Comparison of ENCODE assay signal across 10 cellular contexts in the genomic region with DNA sequence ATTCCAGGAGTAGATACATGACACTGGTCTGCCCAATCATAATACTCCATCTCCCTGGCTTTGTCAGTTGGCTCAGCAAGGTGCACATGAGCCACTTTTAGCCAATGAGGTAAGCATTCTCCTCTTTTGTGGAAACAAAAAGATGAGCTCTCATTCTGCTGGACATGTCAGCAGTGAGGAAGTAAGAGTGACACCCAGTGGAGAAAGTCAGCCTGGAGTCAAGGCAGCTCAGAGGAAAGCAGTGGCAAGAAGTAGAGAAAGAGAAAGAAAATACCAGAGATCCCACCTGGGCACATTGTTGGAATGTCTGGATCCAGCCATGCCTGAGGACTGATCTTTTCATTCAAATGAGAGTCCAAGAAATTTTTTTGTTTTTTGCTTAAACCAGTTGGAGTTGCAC.
DNase-seq lines count a peak whose midpoint lies in the region; ATAC-seq and TF ChIP-seq lines count a peak whose summit lies in the region.
"Had no signal": no experiment of that assay in that cellular context is flagged by ENCODE, and none has a peak within 500 bp of the region (broad histone marks: within the 10 kb centered on the region; RNA-seq: fewer than 3 reads in every experiment).

No MANE protein-coding gene starts in this region.

- peaks cover 19% of the 10 kb centered on the region for H3K27me3 Mint-ChIP-seq in activated CD8-positive, alpha-beta memory T cell treated with anti-CD3 and anti-CD28 coated beads, Interleukin-2, amount 10 ng/mL, durations not matched to agents 7 days and 5 days

- H3K27me3 ChIP-seq in body of pancreas: no peaks in the 10 kb centered on the region
- H3K27me3 ChIP-seq: BLaER1 treated with 17β-estradiol and CSF1 and Interleukin-3, amounts not matched to agents 10 nM and 100 nM had no signal

- H3K4me3 ChIP-seq in body of pancreas: no peak overlapping the region
- H3K4me3 ChIP-seq in retinal pigment epithelial cell (ENCODE audit: low read length): no peak overlapping the region
- H3K4me3 ChIP-seq: BLaER1 treated with 17β-estradiol and CSF1 and Interleukin-3, amounts not matched to agents 10 nM and 100 nM had no signal

- TF ChIP-seq CTCF in body of pancreas (IDR thresholded peaks at IDR 0.05): peak in 4 of 7 experiments; percentile 16 to 48 (median 32)
- peak; percentile 6 for TF ChIP-seq CTCF in retinal pigment epithelial cell (conservative IDR thresholded peaks at IDR 0.05; ENCODE audit: low read depth, low read length)

- H3K36me3 Mint-ChIP-seq in activated CD8-positive, alpha-beta memory T cell treated with anti-CD3 and anti-CD28 coated beads, Interleukin-2, amount 10 ng/mL, durations not matched to agents 7 days and 5 days: no peaks in the 10 kb centered on the region

- H3K9me3 Mint-ChIP-seq in activated CD8-positive, alpha-beta memory T cell treated with anti-CD3 and anti-CD28 coated beads, Interleukin-2, amount 10 ng/mL, durations not matched to agents 7 days and 5 days (ENCODE audit: low read depth): no peaks in the 10 kb centered on the region

- ATAC-seq in activated CD8-positive, alpha-beta memory T cell treated with anti-CD3 and anti-CD28 coated beads, Interleukin-2, amount 10 ng/mL, durations not matched to agents 7 days and 5 days: peak; percentile 57
- ATAC-seq in body of pancreas (no peak), HG03521 (IDR thresholded peaks at IDR 0.05; ENCODE audit: unreplicated experiment) (no peak)

- no peak overlapping the region for H3K4me3 Mint-ChIP-seq in activated CD8-positive, alpha-beta memory T cell treated with anti-CD3 and anti-CD28 coated beads, Interleukin-2, amount 10 ng/mL, durations not matched to agents 7 days and 5 days

- TF ChIP-seq POLR2A in body of pancreas (IDR thresholded peaks at IDR 0.05): no peak

- no peaks in the 10 kb centered on the region for H3K36me3 ChIP-seq in body of pancreas (replicated peaks in 1 of 2; ENCODE audit: insufficient read depth in 1 of 2, low read depth in 2 of 2)
- H3K36me3 ChIP-seq: BLaER1 treated with 17β-estradiol and CSF1 and Interleukin-3, amounts not matched to agents 10 nM and 100 nM had no signal

- peaks cover 6% of the 10 kb centered on the region for H3K4me1 Mint-ChIP-seq in activated CD8-positive, alpha-beta memory T cell treated with anti-CD3 and anti-CD28 coated beads, Interleukin-2, amount 10 ng/mL, durations not matched to agents 7 days and 5 days

- no peaks in the 10 kb centered on the region for H3K4me1 ChIP-seq in body of pancreas
- H3K4me1 ChIP-seq: BLaER1 treated with 17β-estradiol and CSF1 and Interleukin-3, amounts not matched to agents 10 nM and 100 nM had no signal

- no peaks in the 10 kb centered on the region for H3K9me3 ChIP-seq in body of pancreas
- H3K9me3 ChIP-seq: BLaER1 treated with 17β-estradiol and CSF1 and Interleukin-3, amounts not matched to agents 10 nM and 100 nM had no signal

- no peak overlapping the region for H3K27ac ChIP-seq in body of pancreas
- H3K27ac ChIP-seq: BLaER1 treated with 17β-estradiol and CSF1 and Interleukin-3, amounts not matched to agents 10 nM and 100 nM had no signal

- intact Hi-C loops in body of pancreas (cut with DNase I): no loop called here

- no peak overlapping the region for H3K27ac Mint-ChIP-seq in activated CD8-positive, alpha-beta memory T cell treated with anti-CD3 and anti-CD28 coated beads, Interleukin-2, amount 10 ng/mL, durations not matched to agents 7 days and 5 days

- DNase-seq in activated CD8-positive, alpha-beta memory T cell treated with anti-CD3 and anti-CD28 coated beads, Interleukin-2, amount 10 ng/mL, durations not matched to agents 7 days and 5 days: no peak
- no peak for DNase-seq in activated CD8-positive, alpha-beta memory T cell treated with anti-CD3 and anti-CD28 coated beads for 24 hours
- DNase-seq in NCI-H1436 (lab: John Stamatoyannopoulos, UW) (peak; percentile 45), body of pancreas (peak in 2 of 4 donors; percentile 4 to 17), retinal pigment epithelial cell (ENCODE audit: low read depth) (no peak), H4 (ENCODE audit: low spot score) (no peak)
- no peak for DNase-seq in stimulated activated naive CD4-positive, alpha-beta T cell treated with Interleukin-2 at 50 U/mL for 16 hours (lab: John Stamatoyannopoulos, UW)
- DNase-seq: activated CD8-positive, alpha-beta memory T cell treated with anti-CD3 and anti-CD28 coated beads, Interleukin-2, amount 50 U/mL, for 48 hours had no signal

- CTCF ChIA-PET in activated CD8-positive, alpha-beta memory T cell treated with anti-CD3 and anti-CD28 coated beads, Interleukin-2, amount 10 ng/mL, durations not matched to agents 7 days and 5 days (lab: Charles Lee): interaction anchor here (0.6 to 1.5 kb wide), 7 partner anchors 10 to 75 kb away, joined by 3 to 10 read pairs (median 3); no protein-coding TSS in a partner anchor
